Comparison of ENCODE assay signal across 8 cellular contexts in genomic region chr5:132457371-132458225, GRCh38. TPM values are rescaled to one million over a fixed set of nuclear protein-coding genes. Genes with fewer than 3 reads are reported as not detected.
DNase-seq lines count a peak whose midpoint lies in the region; TF ChIP-seq lines count a peak whose summit lies in the region.

No MANE protein-coding gene starts in this region.

- peak overlapping the region; percentile 89 for H3K27ac Mint-ChIP-seq in dendritic cell treated with granulocyte-macrophage colony-stimulating factor and Interleukin-4, amounts not matched to agents 40 ng/mL and 50 ng/mL, for 4 days

- no peaks in the 10 kb centered on the region for H3K27me3 Mint-ChIP-seq in dendritic cell treated with granulocyte-macrophage colony-stimulating factor and Interleukin-4, amounts not matched to agents 40 ng/mL and 50 ng/mL, for 4 days

- peak overlapping the region; percentile 85 for H3K27ac ChIP-seq in osteoblast (ENCODE audit: low read depth, low read length)

- peaks cover 41% of the 10 kb centered on the region for H3K4me1 ChIP-seq in osteoblast (ENCODE audit: insufficient read depth, low read length)

- H3K4me3 Mint-ChIP-seq in dendritic cell treated with granulocyte-macrophage colony-stimulating factor and Interleukin-4, amounts not matched to agents 40 ng/mL and 50 ng/mL, for 4 days = no peak overlapping the region

- no peaks in the 10 kb centered on the region for H3K79me2 ChIP-seq in osteoblast (ENCODE audit: insufficient read depth, low read length)

- no peak overlapping the region for H3K4me2 ChIP-seq in osteoblast (ENCODE audit: insufficient read depth, low read length)

- no peaks in the 10 kb centered on the region for H3K27me3 ChIP-seq in osteoblast (ENCODE audit: insufficient read depth, low read length)

- no peaks in the 10 kb centered on the region for H3K9me3 ChIP-seq in osteoblast (ENCODE audit: low read depth, low read length)

- H2AFZ ChIP-seq in osteoblast (ENCODE audit: low read length) = no peak overlapping the region

- no peaks in the 10 kb centered on the region for H3K36me3 ChIP-seq in osteoblast (ENCODE audit: insufficient read depth, low read length)

- intact Hi-C loops in dendritic cell treated with granulocyte-macrophage colony-stimulating factor and Interleukin-4, amounts not matched to agents 40 ng/mL and 50 ng/mL, for 4 days (cut with micrococcal nuclease) = no loop called here

- H4K20me1 ChIP-seq in osteoblast (ENCODE audit: insufficient read depth, low read length) = peaks cover 2% of the 10 kb centered on the region

- no peak for TF ChIP-seq CTCF in osteoblast (IDR thresholded peaks at IDR 0.05; ENCODE audit: extremely low read depth, low read depth, low read length)

- H3K9me3 Mint-ChIP-seq in dendritic cell treated with granulocyte-macrophage colony-stimulating factor and Interleukin-4, amounts not matched to agents 40 ng/mL and 50 ng/mL, for 4 days = no peaks in the 10 kb centered on the region

- peak; percentile 24 for DNase-seq in activated naive CD4-positive, alpha-beta T cell treated with Interleukin-2 at 50 U/mL for 16 hours
- no peak for DNase-seq in activated naive CD4-positive, alpha-beta T cell (lab: John Stamatoyannopoulos, UW)
- DNase-seq in RPMI7951 (ENCODE audit: low read depth) (peak; percentile 88), osteoblast (ENCODE audit: insufficient read length, low spot score, missing footprints) (no peak), amniotic stem cell (lab: John Stamatoyannopoulos, UW) (no peak), NCI-H82 treated with DMSO at 0.1 percent for 48 hours (lab: John Stamatoyannopoulos, UW; ENCODE audit: unreplicated experiment) (no peak), HT-29 (ENCODE audit: low spot score) (no peak)

- peaks cover 93% of the 10 kb centered on the region for H3K4me1 Mint-ChIP-seq in dendritic cell treated with granulocyte-macrophage colony-stimulating factor and Interleukin-4, amounts not matched to agents 40 ng/mL and 50 ng/mL, for 4 days (ENCODE audit: low read depth)

- H3K36me3 Mint-ChIP-seq in dendritic cell treated with granulocyte-macrophage colony-stimulating factor and Interleukin-4, amounts not matched to agents 40 ng/mL and 50 ng/mL, for 4 days (ENCODE audit: low read depth) = peaks cover 8% of the 10 kb centered on the region

- H3K4me3 ChIP-seq in osteoblast (ENCODE audit: insufficient read depth, low read length) = no peak overlapping the region

RNA-seq across cellular contexts. Expression of gene IRF1, which starts 33.0 kb away (rescaled TPM):
- 34.1 and 42.1 TPM in 2 replicates for total RNA-seq in RPMI7951 (2014; rRNA removed; shearing (Covaris generic))
- 19.7 and 22.1 TPM in 2 replicates for total RNA-seq in osteoblast
- total RNA-seq in HT-29 (2014; rRNA removed; shearing (Covaris generic)) = 52.0 and 58.7 TPM in 2 replicates

Comparison
In these comparisons a context has a peak if more than half of its experiments do, and no peak if none do; other contexts are left out.
1. DNase-seq: peak in activated naive CD4-positive, alpha-beta T cell treated with Interleukin-2 at 50 U/mL for 16 hours (single experiment) and RPMI7951 (single experiment); none in activated naive CD4-positive, alpha-beta T cell (0 of 4), osteoblast (single experiment), amniotic stem cell (single experiment), NCI-H82 treated with DMSO at 0.1 percent for 48 hours (single experiment) and HT-29 (single experiment).